ENCODE assay signal across 1 cellular context in genomic region chr1:234911787-234912186, GRCh38.
TF ChIP-seq lines count a peak whose summit lies in the region.

No MANE protein-coding gene starts in this region.

TF ChIP-seq in H1, 55 proteins besides CTCF, POLR2A, EP300 and RAD21 (continued from another document):
- no peak for TF ChIP-seq CHD7 (IDR thresholded peaks at IDR 0.05; ENCODE audit: insufficient replicate concordance, low read length)
